Comparison of ENCODE assay signal across 1 cellular context in the genomic region with DNA sequence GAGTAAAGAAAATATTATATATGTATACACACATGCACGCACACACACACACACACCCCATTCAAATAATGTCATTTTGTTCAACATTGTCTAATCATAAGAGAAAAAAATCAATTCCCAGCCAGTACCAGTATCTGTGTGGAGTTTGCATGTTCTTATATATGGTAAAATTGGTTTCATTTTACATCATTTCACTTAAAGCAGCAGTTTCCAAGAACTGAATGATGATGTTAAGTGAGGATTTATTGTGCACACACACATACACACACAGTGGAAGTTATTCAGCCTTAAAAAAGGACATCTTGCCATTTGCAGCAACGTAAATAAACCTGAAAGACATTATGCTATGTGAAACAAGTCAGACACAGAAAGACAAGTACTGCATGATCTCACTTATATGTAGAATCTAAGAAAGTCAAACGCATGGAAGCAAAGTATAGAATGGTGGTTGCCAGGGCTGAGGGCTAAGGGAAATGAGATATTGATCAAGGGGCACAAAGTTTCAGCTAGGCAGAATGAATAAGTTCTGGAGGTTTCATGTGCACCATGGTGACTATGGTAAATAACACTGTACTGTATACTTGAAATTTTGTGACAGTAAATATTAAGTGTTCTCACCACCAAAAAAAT.
TF ChIP-seq lines count a peak whose summit lies in the region.

No MANE protein-coding gene starts in this region.

TF ChIP-seq in A549, 52 proteins besides CTCF, POLR2A, EP300 and RAD21:
- TF ChIP-seq REST (IDR thresholded peaks at IDR 0.05) = no peak
- no peak for TF ChIP-seq USF2 (IDR thresholded peaks at IDR 0.05)
- TF ChIP-seq PHF8 (IDR thresholded peaks at IDR 0.05; ENCODE audit: borderline replicate concordance, low read depth) = no peak
- TF ChIP-seq EHF (CRISPR knock-in tag; IDR thresholded peaks at IDR 0.05) = no peak
- TF ChIP-seq ATOH8 (CRISPR knock-in tag; IDR thresholded peaks at IDR 0.05; ENCODE audit: low read depth) = no peak
- TF ChIP-seq HOXA7 (CRISPR knock-in tag; IDR thresholded peaks at IDR 0.05) = no peak
- no peak for TF ChIP-seq PBX3 (IDR thresholded peaks at IDR 0.05)
- no peak for TF ChIP-seq ZC3H11A (IDR thresholded peaks at IDR 0.05)
- TF ChIP-seq HOXB13 (CRISPR knock-in tag; IDR thresholded peaks at IDR 0.05; ENCODE audit: low read depth) = no peak
- TF ChIP-seq NR3C1 (IDR thresholded peaks at IDR 0.05) = no peak
